In the genomic region with DNA sequence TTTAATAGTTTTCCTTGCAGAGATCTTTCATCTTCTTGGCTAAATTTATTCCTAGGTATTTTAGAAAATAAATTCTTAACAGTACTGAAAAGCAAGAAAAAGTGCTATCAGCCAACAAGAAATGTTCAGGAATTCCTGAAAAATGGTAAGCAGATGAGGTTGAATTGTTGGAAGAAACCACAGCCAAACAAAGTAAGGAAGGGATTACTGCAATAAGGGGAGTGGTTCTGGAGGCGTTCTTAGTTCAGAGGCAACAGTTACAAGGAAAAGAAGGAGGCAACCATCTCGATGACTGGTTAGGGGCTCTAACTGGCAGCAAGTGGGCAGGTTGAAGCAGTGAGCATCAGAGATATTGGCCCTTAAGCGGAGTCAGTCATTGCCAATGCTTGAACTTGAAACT, we compare ENCODE assay signal across 1 cellular context.
TF ChIP-seq lines count a peak whose summit lies in the region.

No MANE protein-coding gene starts in this region.

TF ChIP-seq in HEK293, 187 proteins besides CTCF, POLR2A, EP300 and RAD21 (continued from another document):
- TF ChIP-seq, protein P1, sequence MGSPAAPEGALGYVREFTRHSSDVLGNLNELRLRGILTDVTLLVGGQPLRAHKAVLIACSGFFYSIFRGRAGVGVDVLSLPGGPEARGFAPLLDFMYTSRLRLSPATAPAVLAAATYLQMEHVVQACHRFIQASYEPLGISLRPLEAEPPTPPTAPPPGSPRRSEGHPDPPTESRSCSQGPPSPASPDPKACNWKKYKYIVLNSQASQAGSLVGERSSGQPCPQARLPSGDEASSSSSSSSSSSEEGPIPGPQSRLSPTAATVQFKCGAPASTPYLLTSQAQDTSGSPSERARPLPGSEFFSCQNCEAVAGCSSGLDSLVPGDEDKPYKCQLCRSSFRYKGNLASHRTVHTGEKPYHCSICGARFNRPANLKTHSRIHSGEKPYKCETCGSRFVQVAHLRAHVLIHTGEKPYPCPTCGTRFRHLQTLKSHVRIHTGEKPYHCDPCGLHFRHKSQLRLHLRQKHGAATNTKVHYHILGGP (tag by site-specific recombination; IDR thresholded peaks at IDR 0.05), result peak; percentile 71
